ENCODE assay signal across 8 cellular contexts in the genomic region with DNA sequence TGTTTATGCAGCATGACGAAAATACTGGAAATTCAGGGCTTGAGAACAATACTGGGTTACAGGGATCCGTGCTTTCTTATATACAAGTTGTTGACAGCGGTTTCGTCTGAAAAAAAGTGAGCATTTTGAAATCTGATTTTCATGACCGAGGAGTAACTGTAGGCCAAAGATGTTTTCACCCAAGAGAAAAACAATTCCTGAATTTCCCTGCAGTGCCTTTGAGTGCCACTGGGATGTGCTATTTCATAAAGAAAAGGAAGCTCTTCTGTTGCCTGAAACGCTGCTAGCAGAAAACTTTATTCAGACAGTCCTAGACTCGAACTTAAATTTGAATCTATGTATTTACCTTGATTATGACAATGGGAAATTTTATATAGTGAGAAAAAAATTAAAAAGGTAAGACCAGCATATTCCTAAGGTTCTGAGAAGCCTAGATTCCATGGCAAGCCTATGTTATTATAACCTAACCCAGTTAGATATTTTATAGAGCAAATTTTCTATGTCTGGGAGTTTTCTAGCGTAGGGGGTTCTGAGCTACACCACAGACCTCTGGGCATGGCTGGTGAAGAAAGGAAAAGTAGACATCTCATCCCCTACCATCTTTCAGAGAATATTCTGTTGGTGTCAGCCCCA. TPM values are rescaled to one million over a fixed set of nuclear protein-coding genes. Genes with fewer than 3 reads are reported as not detected.
DNase-seq lines count a peak whose midpoint lies in the region; ATAC-seq and TF ChIP-seq lines count a peak whose summit lies in the region.

No MANE protein-coding gene starts in this region.

- no peak overlapping the region for H3K27ac ChIP-seq in DOHH2 (ENCODE audit: low read depth, low read length)
- H3K27ac ChIP-seq in right lobe of liver: no peak overlapping the region
- H3K27ac ChIP-seq in suprapubic skin: no peak overlapping the region

- no peaks in the 10 kb centered on the region for H3K36me3 ChIP-seq in DOHH2 (ENCODE audit: control insufficient read depth, low read length)
- H3K36me3 ChIP-seq in right lobe of liver: no peaks in the 10 kb centered on the region
- no peaks in the 10 kb centered on the region for H3K36me3 ChIP-seq in suprapubic skin

- H3K4me3 ChIP-seq in DOHH2 (ENCODE audit: low read length) (no peak overlapping the region), NB4 (ENCODE audit: low read depth, low read length) (no peak overlapping the region), right lobe of liver (no peak overlapping the region), suprapubic skin (no peak overlapping the region)

- H3K4me2 ChIP-seq in DOHH2 (ENCODE audit: low read length): no peak overlapping the region

- DNase-seq in NB4 (ENCODE audit: low read depth) (peak; percentile 57), SW480 (ENCODE audit: low spot score) (peak; percentile 70), dedifferentiated amniotic fluid mesenchymal stem cell (ENCODE audit: extremely low spot score) (peak; percentile 78), right lobe of liver (no peak), suprapubic skin (ENCODE audit: low spot score in 2 of 2) (no peak)

- H3K27me3 ChIP-seq in DOHH2 (ENCODE audit: control insufficient read depth, low read length): no peaks in the 10 kb centered on the region
- no peaks in the 10 kb centered on the region for H3K27me3 ChIP-seq in right lobe of liver
- no peaks in the 10 kb centered on the region for H3K27me3 ChIP-seq in suprapubic skin

- no peaks in the 10 kb centered on the region for H4K20me1 ChIP-seq in DOHH2 (ENCODE audit: control insufficient read depth, insufficient read depth, low read depth, low read length)

- no peaks in the 10 kb centered on the region for H3F3A ChIP-seq in DOHH2 (ENCODE audit: control insufficient read depth, insufficient read depth)

- H3K9me3 ChIP-seq in DOHH2 (ENCODE audit: control insufficient read depth, insufficient read depth, low read length) (no peaks in the 10 kb centered on the region), right lobe of liver (no peaks in the 10 kb centered on the region), suprapubic skin (no peaks in the 10 kb centered on the region)

- TF ChIP-seq POLR2A in NB4 (IDR thresholded peaks at IDR 0.05; ENCODE audit: extremely low read depth, insufficient read length) (no peak), right lobe of liver (IDR thresholded peaks at IDR 0.05) (no peak), suprapubic skin (IDR thresholded peaks at IDR 0.05) (no peak)

- peak; percentile 78 for TF ChIP-seq CTCF in DOHH2 (IDR thresholded peaks at IDR 0.05; ENCODE audit: low read depth, low read length, poor library complexity, severe bottlenecking)
- peak; percentile 78 for TF ChIP-seq CTCF in NB4 (IDR thresholded peaks at IDR 0.05; ENCODE audit: low read depth, low read length)
- peak; percentile 84 to 93 (median 87) for TF ChIP-seq CTCF in right lobe of liver (IDR thresholded peaks at IDR 0.05)
- TF ChIP-seq CTCF in suprapubic skin (IDR thresholded peaks at IDR 0.05): peak; percentile 78 to 83

- H3K9me2 ChIP-seq in DOHH2 (replicated peaks; ENCODE audit: control insufficient read depth, low read length): no peaks in the 10 kb centered on the region

- ATAC-seq in GM21526 (IDR thresholded peaks at IDR 0.05; ENCODE audit: low FRiP score, unreplicated experiment): peak; percentile 50
- peak; percentile 74 to 85 (median 82) for ATAC-seq in right lobe of liver
- ATAC-seq in HG03097 (IDR thresholded peaks at IDR 0.05; ENCODE audit: low FRiP score, unreplicated experiment): no peak

- intact Hi-C loops in right lobe of liver (cut with DNase I): loop anchor here in 1 of 2 donors (10.0 kb wide), 1 partner anchor 364 kb away; no protein-coding TSS in a partner anchor

- 16% methylated on average over 8 of the region's 8 CpGs for WGBS in right lobe of liver (ENCODE audit: insufficient coverage, low coverage, low lambda C conversion rate, missing lambda C conversion rate)
- WGBS in suprapubic skin: 14% methylated on average over 8 of the region's 8 CpGs

- no peaks in the 10 kb centered on the region for H3K79me2 ChIP-seq in DOHH2 (ENCODE audit: control insufficient read depth, low read length)

- no peak for TF ChIP-seq EP300 in suprapubic skin (IDR thresholded peaks at IDR 0.05)

- peaks cover 11% of the 10 kb centered on the region for H3K4me1 ChIP-seq in DOHH2 (ENCODE audit: control insufficient read depth, low read length)
- no peaks in the 10 kb centered on the region for H3K4me1 ChIP-seq in right lobe of liver
- peaks cover 5% of the 10 kb centered on the region for H3K4me1 ChIP-seq in suprapubic skin

RNA-seq across cellular contexts. Expression of gene KCNAB1, which starts 30.2 kb away (rescaled TPM):
- 1 to 10 TPM in 2 of 6 experiments, under 1 TPM in 2, not detected in 2; 0.15 to 1.8 (median 0.64) TPM for total RNA-seq in right lobe of liver
- total RNA-seq in suprapubic skin: 1 to 10 TPM in 1 of 4 donors, under 1 TPM in 3; 0.38 to 1.5 (median 0.49) TPM

Comparison
In these comparisons a context has a peak if more than half of its experiments do, and no peak if none do; other contexts are left out.
1. DNase-seq: peak in NB4 (single experiment), SW480 (single experiment) and dedifferentiated amniotic fluid mesenchymal stem cell (single experiment); none in right lobe of liver (0 of 3) and suprapubic skin (0 of 2).
2. Peak in every context shown above with its lines, with median percentiles within 50 percentile points of each other: CTCF ChIP-seq.